19 cellular contexts compared by ENCODE assay signal in genomic region chr10:4758256-4758655, GRCh38.
DNase-seq lines count a peak whose midpoint lies in the region; ATAC-seq, FAIRE-seq and TF ChIP-seq lines count a peak whose summit lies in the region.
"Had no signal": no experiment of that assay in that cellular context is flagged by ENCODE, and none has a peak within 500 bp of the region (broad histone marks: within the 10 kb centered on the region; RNA-seq: fewer than 3 reads in every experiment).

No MANE protein-coding gene starts in this region.

- peaks cover 20% of the 10 kb centered on the region for H3K79me2 ChIP-seq in GM23248 (ENCODE audit: insufficient read depth)
- H3K79me2 ChIP-seq in astrocyte (ENCODE audit: insufficient read depth, low read length), result no peaks in the 10 kb centered on the region

- DNase-seq in GM23248 (peak; percentile 38), LHCN-M2 (ENCODE audit: low read depth) (peak; percentile 71), astrocyte (ENCODE audit: low read depth) (no peak), middle frontal gyrus (ENCODE audit: extremely low spot score, low spot score) (no peak), cardiac septum (ENCODE audit: low spot score) (no peak), NCI-H128 (lab: John Stamatoyannopoulos, UW; ENCODE audit: unreplicated experiment) (no peak)
- DNase-seq: C1 segment of cervical spinal cord; Calu3; CD4-positive, alpha-beta T cell; DMS79; GF-D8; H7 had no signal

- no peaks in the 10 kb centered on the region for H3K27me3 ChIP-seq in GM23248 (replicated peaks; ENCODE audit: insufficient read depth)
- no peaks in the 10 kb centered on the region for H3K27me3 ChIP-seq in astrocyte (ENCODE audit: insufficient read depth, low read length)
- H3K27me3 ChIP-seq in skeletal muscle satellite cell (ENCODE audit: control insufficient read depth, insufficient read depth, low read length), result no peaks in the 10 kb centered on the region

- H3F3A ChIP-seq in GM23248 (ENCODE audit: insufficient read depth), result peaks cover 23% of the 10 kb centered on the region; the same call in 1 of the 2 replicates

- H2AFZ ChIP-seq in GM23248 (peak overlapping the region; percentile 29; the same call in 1 of the 2 replicates), astrocyte (ENCODE audit: low read depth, low read length) (no peak overlapping the region)
- H2AFZ ChIP-seq: GM23338 had no signal

- H3K27ac ChIP-seq in GM23248, result peak overlapping the region; percentile 12; the same call in 1 of the 2 replicates
- no peak overlapping the region for H3K27ac ChIP-seq in astrocyte (ENCODE audit: low read depth, low read length)

- H3K4me3 Mint-ChIP-seq in astrocyte (ENCODE audit: unreplicated experiment), result no peak overlapping the region
- H3K4me3 Mint-ChIP-seq: B cell; CD4-positive, alpha-beta T cell; GM23338 had no signal

- H3K4me1 Mint-ChIP-seq in astrocyte (ENCODE audit: low read depth, unreplicated experiment), result no peaks in the 10 kb centered on the region
- H3K4me1 Mint-ChIP-seq: B cell, GM23338 had no signal

- intact Hi-C loops in cardiac septum (cut with DNase I), result no loop called here

- H3K9me2 ChIP-seq in GM23248 (ENCODE audit: insufficient read depth), result no peaks in the 10 kb centered on the region

- no peak overlapping the region for H3K9ac ChIP-seq in GM23248
- no peak overlapping the region for H3K9ac ChIP-seq in astrocyte (ENCODE audit: low read length)
- peak overlapping the region; percentile 37 for H3K9ac ChIP-seq in skeletal muscle satellite cell (ENCODE audit: low read depth, low read length)

- H3K27me3 Mint-ChIP-seq in astrocyte (ENCODE audit: low read depth, unreplicated experiment), result no peaks in the 10 kb centered on the region

- H3K4me3 ChIP-seq in GM23248, result no peak overlapping the region
- no peak overlapping the region for H3K4me3 ChIP-seq in astrocyte (ENCODE audit: insufficient read depth, low read depth, low read length)
- no peak overlapping the region for H3K4me3 ChIP-seq in skeletal muscle satellite cell (ENCODE audit: low read length)
- H3K4me3 ChIP-seq: GM23338, K562 had no signal

- H3K36me3 ChIP-seq in GM23248 (ENCODE audit: low read depth) (no peaks in the 10 kb centered on the region), astrocyte (ENCODE audit: insufficient read depth, low read length) (no peaks in the 10 kb centered on the region), skeletal muscle satellite cell (ENCODE audit: insufficient read depth, low read length) (peaks cover 12% of the 10 kb centered on the region)

- H3K9me3 Mint-ChIP-seq in astrocyte (ENCODE audit: unreplicated experiment), result peaks cover 4% of the 10 kb centered on the region
- H3K9me3 Mint-ChIP-seq: CD4-positive, alpha-beta T cell; GM23338 had no signal

- ATAC-seq in HG02938 (IDR thresholded peaks at IDR 0.05; ENCODE audit: unreplicated experiment), result no peak
- ATAC-seq: GM23338, K562 had no signal

- H4K20me1 ChIP-seq in GM23248 (ENCODE audit: insufficient read depth) (no peaks in the 10 kb centered on the region), astrocyte (ENCODE audit: insufficient read depth, low read length) (no peaks in the 10 kb centered on the region)

- H3K4me2 ChIP-seq in GM23248 (ENCODE audit: unreplicated experiment) (peak overlapping the region; percentile 4), astrocyte (ENCODE audit: low read length) (no peak overlapping the region), skeletal muscle satellite cell (ENCODE audit: low read length) (peak overlapping the region; percentile 29)
- H3K4me2 ChIP-seq: GM23338 had no signal

- FAIRE-seq in astrocyte (lab: Jason Lieb, UNC), result peak; percentile 98
- FAIRE-seq: A204.1, GM19239, K562 had no signal

- H3K36me3 Mint-ChIP-seq in astrocyte (ENCODE audit: low read depth, unreplicated experiment), result peaks cover 5% of the 10 kb centered on the region

- H3K4me1 ChIP-seq in GM23248 (ENCODE audit: insufficient read depth) (peaks cover 29% of the 10 kb centered on the region), astrocyte (ENCODE audit: insufficient read depth, low read length) (peaks cover under 1% of the 10 kb centered on the region), skeletal muscle satellite cell (ENCODE audit: control insufficient read depth, insufficient read depth, low read length) (peaks cover 48% of the 10 kb centered on the region)

- H3K27ac Mint-ChIP-seq in astrocyte (ENCODE audit: unreplicated experiment), result no peak overlapping the region
- H3K27ac Mint-ChIP-seq: B cell; CD4-positive, alpha-beta T cell; GM23338 had no signal

- H3K9me3 ChIP-seq in GM23248 (ENCODE audit: low read depth) (no peaks in the 10 kb centered on the region), astrocyte (ENCODE audit: insufficient read depth, low read depth, low read length) (no peaks in the 10 kb centered on the region), skeletal muscle satellite cell (replicated peaks; ENCODE audit: low read length) (no peaks in the 10 kb centered on the region)

- no peak for TF ChIP-seq CTCF in astrocyte (IDR thresholded peaks at IDR 0.05; ENCODE audit: insufficient read depth, low read depth, low read length)

- in situ Hi-C loops in GM23248 (cut with MboI), result loop anchor here (25.0 kb wide), 4 partner anchors 396 to 1546 kb away; partner anchors contain the start of gene KLF6

- 7 to 11% methylated on average over 1 of the region's 1 CpG for WGBS in GM23248 (ENCODE audit: low coverage in 1 of 2, low lambda C conversion rate in 2 of 2, missing lambda C conversion rate in 2 of 2), 2 experiments

Comparison
In these comparisons a context has a peak if more than half of its experiments do, and no peak if none do; other contexts are left out.
1. DNase-seq: peak in GM23248 (single experiment) and LHCN-M2 (single experiment); none in astrocyte (single experiment), middle frontal gyrus (single experiment), cardiac septum (single experiment) and NCI-H128 (single experiment).